In genomic region chr4:109302366-109303140, GRCh38 we compare ENCODE assay signal across 8 cellular contexts. TPM values are rescaled to one million over a fixed set of nuclear protein-coding genes. Genes with fewer than 3 reads are reported as not detected.
DNase-seq lines count a peak whose midpoint lies in the region; ATAC-seq and TF ChIP-seq lines count a peak whose summit lies in the region.

Gene COL25A1, minus strand, starts transcription at chr4:109302658.

- WGBS in tibial nerve, 2 donors = 1% methylated on average over 74 of the region's 75 CpGs

- TF ChIP-seq RAD21 in neural cell (conservative IDR thresholded peaks at IDR 0.05) = peak; percentile 28

- peaks cover 8% of the 10 kb centered on the region for H3K4me1 Mint-ChIP-seq in activated T-helper 2 cell treated with anti-CD3 and anti-CD28 coated beads, Interferon-gamma antibody, Interleukin-2, Interleukin-4, amounts not matched to agents 10 μg/mL and 5 μg/mL and 100 μg/mL, durations not matched to agents 14 hours and 24 hours and 36 hours (ENCODE audit: low read depth)

- no peaks in the 10 kb centered on the region for H3K9me3 Mint-ChIP-seq in activated T-helper 2 cell treated with anti-CD3 and anti-CD28 coated beads, Interferon-gamma antibody, Interleukin-2, Interleukin-4, amounts not matched to agents 10 μg/mL and 5 μg/mL and 100 μg/mL, durations not matched to agents 14 hours and 24 hours and 36 hours

- no peak within 1 kb of the TSS for H2AFZ ChIP-seq in neural cell (ENCODE audit: low read depth, low read length)

- intact Hi-C loops in activated T-helper 2 cell treated with anti-CD3 and anti-CD28 coated beads, Interferon-gamma antibody, Interleukin-2, Interleukin-4, amounts not matched to agents 10 μg/mL and 5 μg/mL and 100 μg/mL, durations not matched to agents 14 hours and 24 hours and 36 hours (cut with micrococcal nuclease) = loop anchor here (5.0 kb wide), 1 partner anchor 55 kb away; no protein-coding TSS in a partner anchor

- peaks cover 76% of the 10 kb centered on the region for H3K27me3 Mint-ChIP-seq in activated T-helper 2 cell treated with anti-CD3 and anti-CD28 coated beads, Interferon-gamma antibody, Interleukin-2, Interleukin-4, amounts not matched to agents 10 μg/mL and 5 μg/mL and 100 μg/mL, durations not matched to agents 14 hours and 24 hours and 36 hours (ENCODE audit: low read depth)

- H3K4me3 ChIP-seq in GM06990 (replicated peaks; ENCODE audit: low read depth, low read length) = no peak within 1 kb of the TSS
- H3K4me3 ChIP-seq in fibroblast of villous mesenchyme (ENCODE audit: low read depth, low read length) = peak within 1 kb of the TSS; percentile 52
- H3K4me3 ChIP-seq in neural cell (ENCODE audit: low read length) = peak within 1 kb of the TSS; percentile 94
- H3K4me3 ChIP-seq in tibial nerve = peak within 1 kb of the TSS; percentile 23 to 73 (median 44)

- H4K20me1 ChIP-seq in neural cell (ENCODE audit: insufficient read depth) = no peaks in the 10 kb centered on the region

- no peak for TF ChIP-seq POLR2A in tibial nerve (IDR thresholded peaks at IDR 0.05)

- H3K9ac ChIP-seq in neural cell (ENCODE audit: low read length) = peak within 1 kb of the TSS; percentile 60

- no peak for TF ChIP-seq EP300 in neural cell (conservative IDR thresholded peaks at IDR 0.05; ENCODE audit: poor library complexity, severe bottlenecking)
- TF ChIP-seq EP300 in tibial nerve (IDR thresholded peaks at IDR 0.05) = no peak

- H3K27ac ChIP-seq in neural cell (ENCODE audit: low read length) (no peak within 1 kb of the TSS), tibial nerve (peak within 1 kb of the TSS in 1 of 4 donors; percentile 50)

- peaks cover 0 to 17% (median 12%) of the 10 kb centered on the region in 4 donors for H3K4me1 ChIP-seq in tibial nerve

- H3K4me2 ChIP-seq in neural cell (ENCODE audit: low read length) = peak within 1 kb of the TSS; percentile 82

- H3K9me3 ChIP-seq in neural cell (ENCODE audit: low read length) (no peaks in the 10 kb centered on the region), tibial nerve (no peaks in the 10 kb centered on the region)

- no peaks in the 10 kb centered on the region for H3K36me3 ChIP-seq in GM06990 (ENCODE audit: control insufficient read depth, insufficient read depth, low read length)
- no peaks in the 10 kb centered on the region for H3K36me3 ChIP-seq in neural cell (ENCODE audit: insufficient read depth, low read length)
- H3K36me3 ChIP-seq in tibial nerve = no peaks in the 10 kb centered on the region

- no peaks in the 10 kb centered on the region for H3K79me2 ChIP-seq in neural cell (replicated peaks; ENCODE audit: insufficient read depth, low read length)

- no peak for ATAC-seq in HG03196 (IDR thresholded peaks at IDR 0.05; ENCODE audit: unreplicated experiment)

- no peaks in the 10 kb centered on the region for H3K9me2 ChIP-seq in neural cell (ENCODE audit: insufficient read depth, low read length)

- peak within 1 kb of the TSS; percentile 74 for H3K4me3 Mint-ChIP-seq in activated T-helper 2 cell treated with anti-CD3 and anti-CD28 coated beads, Interferon-gamma antibody, Interleukin-2, Interleukin-4, amounts not matched to agents 10 μg/mL and 5 μg/mL and 100 μg/mL, durations not matched to agents 14 hours and 24 hours and 36 hours (ENCODE audit: low read depth)

- DNase-seq in GM06990 (ENCODE audit: extremely low read depth, insufficient read length) = peak; percentile 8
- peak; percentile 55 to 70 for DNase-seq in NCI-H524 (lab: John Stamatoyannopoulos, UW)
- peak; percentile 21 for DNase-seq in activated T-helper 2 cell treated with anti-CD3 and anti-CD28 coated beads, Interferon-gamma antibody, Interleukin-2, Interleukin-4, amounts not matched to agents 10 μg/mL and 5 μg/mL and 100 μg/mL, durations not matched to agents 14 hours and 24 hours and 36 hours (ENCODE audit: low spot score)
- DNase-seq in fibroblast of villous mesenchyme (ENCODE audit: low read depth) = peak; percentile 8
- peak in 1 of 2 donors; percentile 6 for DNase-seq in tibial nerve (ENCODE audit: low spot score in 2 of 2)
- no peak for DNase-seq in NCI-H2107 treated with DMSO at 0.1 percent for 48 hours (lab: John Stamatoyannopoulos, UW; ENCODE audit: unreplicated experiment)

- TF ChIP-seq CTCF in GM06990 (IDR thresholded peaks at IDR 0.05; ENCODE audit: insufficient read depth, low read length, poor library complexity, severe bottlenecking) (no peak), fibroblast of villous mesenchyme (IDR thresholded peaks at IDR 0.05; ENCODE audit: insufficient read depth, low read depth, low read length) (no peak), neural cell (IDR thresholded peaks at IDR 0.05; ENCODE audit: poor library complexity, severe bottlenecking) (no peak), tibial nerve (IDR thresholded peaks at IDR 0.05) (no peak)

- no peaks in the 10 kb centered on the region for H3F3A ChIP-seq in neural cell (ENCODE audit: insufficient read depth, low read length, poor library complexity, severe bottlenecking)

- no peaks in the 10 kb centered on the region for H3K36me3 Mint-ChIP-seq in activated T-helper 2 cell treated with anti-CD3 and anti-CD28 coated beads, Interferon-gamma antibody, Interleukin-2, Interleukin-4, amounts not matched to agents 10 μg/mL and 5 μg/mL and 100 μg/mL, durations not matched to agents 14 hours and 24 hours and 36 hours (ENCODE audit: low read depth)

- H3K27me3 ChIP-seq in GM06990 (replicated peaks; ENCODE audit: control insufficient read depth, insufficient read depth, low read length) (no peaks in the 10 kb centered on the region; the same call in none of the 2 replicates), neural cell (ENCODE audit: insufficient read depth, low read depth, low read length) (peaks cover 33% of the 10 kb centered on the region), tibial nerve (peaks cover 0 to 15% of the 10 kb centered on the region in 2 donors)

- no peak within 1 kb of the TSS for H3K27ac Mint-ChIP-seq in activated T-helper 2 cell treated with anti-CD3 and anti-CD28 coated beads, Interferon-gamma antibody, Interleukin-2, Interleukin-4, amounts not matched to agents 10 μg/mL and 5 μg/mL and 100 μg/mL, durations not matched to agents 14 hours and 24 hours and 36 hours

TF ChIP-seq in neural cell, 6 proteins besides CTCF, POLR2A, EP300 and RAD21:
- TF ChIP-seq REST (IDR thresholded peaks at IDR 0.05; ENCODE audit: borderline replicate concordance) = no peak
- TF ChIP-seq POLR2AphosphoS5 (IDR thresholded peaks at IDR 0.05) = peak; percentile 41
- peak; percentile 56 for TF ChIP-seq MXI1 (conservative IDR thresholded peaks at IDR 0.05; ENCODE audit: poor library complexity, severe bottlenecking)
- peak; percentile 39 for TF ChIP-seq SMC3 (conservative IDR thresholded peaks at IDR 0.05; ENCODE audit: poor library complexity)

RNA-seq across cellular contexts. Expression of gene COL25A1, which starts in this region (rescaled TPM):
- total RNA-seq in activated T-helper 2 cell treated with anti-CD3 and anti-CD28 coated beads, Interferon-gamma antibody, Interleukin-2, Interleukin-4, amounts not matched to agents 10 μg/mL and 5 μg/mL and 100 μg/mL, durations not matched to agents 14 hours and 24 hours and 36 hours = 0.07 TPM in 1 of 2 replicates, not detected in the other
- total RNA-seq in fibroblast of villous mesenchyme (6.9 and 13.5 TPM in 2 replicates), tibial nerve (1 to 10 TPM; 1.5 to 4.1 (median 2.3) TPM)
- 31.9 and 32.3 TPM in 2 replicates for polyA plus RNA-seq in neural cell
- 48.4 and 49.2 TPM in 2 replicates for polyA minus RNA-seq in neural cell

Comparison
In these comparisons a context has a peak if more than half of its experiments do, and no peak if none do; other contexts are left out.
1. Peak in DNase-seq in activated T-helper 2 cell treated with anti-CD3 and anti-CD28 coated beads, Interferon-gamma antibody, Interleukin-2, Interleukin-4, amounts not matched to agents 10 μg/mL and 5 μg/mL and 100 μg/mL, durations not matched to agents 14 hours and 24 hours and 36 hours; RNA of the gene not detected or under 1 TPM.